Comparison of ENCODE assay signal across 8 cellular contexts in the genomic region with DNA sequence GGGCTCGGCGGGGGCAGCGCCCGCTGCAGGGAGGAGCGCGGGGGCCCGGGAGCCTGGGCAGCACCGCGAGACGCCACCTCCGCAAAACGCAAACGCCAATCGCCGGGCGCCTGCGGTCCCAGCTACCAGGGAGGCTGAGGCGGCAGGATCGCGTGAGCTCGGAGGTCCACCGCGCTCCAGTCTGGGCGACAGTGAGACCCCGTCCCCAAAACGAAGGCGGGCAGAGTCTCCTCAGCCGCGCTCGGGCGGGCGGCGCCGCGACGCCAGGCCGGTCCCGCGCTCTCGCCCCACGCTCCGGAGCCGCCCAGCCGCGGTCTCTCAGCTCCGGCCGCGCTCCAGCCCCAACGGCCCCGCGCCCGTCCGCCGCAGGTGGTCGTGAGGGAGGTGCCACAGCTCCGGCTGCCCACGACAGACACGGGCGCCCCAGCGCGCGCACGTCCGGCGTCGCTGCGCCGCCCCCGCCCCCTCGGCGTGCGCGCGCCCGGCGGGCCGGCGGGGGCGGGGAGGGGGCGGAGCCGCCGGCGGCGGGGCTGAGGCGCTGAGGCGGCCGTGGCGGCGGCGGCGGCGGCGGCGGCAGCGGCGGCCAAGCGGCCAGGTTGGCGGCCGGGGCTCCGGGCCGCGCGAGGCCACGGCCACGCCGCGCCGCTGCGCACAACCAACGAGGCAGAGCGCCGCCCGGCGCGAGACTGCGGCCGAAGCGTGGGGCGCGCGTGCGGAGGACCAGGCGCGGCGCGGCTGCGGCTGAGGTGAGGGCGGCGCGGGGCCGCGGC. TPM values are rescaled to one million over a fixed set of nuclear protein-coding genes. Genes with fewer than 3 reads are reported as not detected.
A peak's percentile ranks its signal among the peaks of the same experiment; 100 is the strongest.
DNase-seq lines count a peak whose midpoint lies in the region; ATAC-seq and TF ChIP-seq lines count a peak whose summit lies in the region.

A gene with protein sequence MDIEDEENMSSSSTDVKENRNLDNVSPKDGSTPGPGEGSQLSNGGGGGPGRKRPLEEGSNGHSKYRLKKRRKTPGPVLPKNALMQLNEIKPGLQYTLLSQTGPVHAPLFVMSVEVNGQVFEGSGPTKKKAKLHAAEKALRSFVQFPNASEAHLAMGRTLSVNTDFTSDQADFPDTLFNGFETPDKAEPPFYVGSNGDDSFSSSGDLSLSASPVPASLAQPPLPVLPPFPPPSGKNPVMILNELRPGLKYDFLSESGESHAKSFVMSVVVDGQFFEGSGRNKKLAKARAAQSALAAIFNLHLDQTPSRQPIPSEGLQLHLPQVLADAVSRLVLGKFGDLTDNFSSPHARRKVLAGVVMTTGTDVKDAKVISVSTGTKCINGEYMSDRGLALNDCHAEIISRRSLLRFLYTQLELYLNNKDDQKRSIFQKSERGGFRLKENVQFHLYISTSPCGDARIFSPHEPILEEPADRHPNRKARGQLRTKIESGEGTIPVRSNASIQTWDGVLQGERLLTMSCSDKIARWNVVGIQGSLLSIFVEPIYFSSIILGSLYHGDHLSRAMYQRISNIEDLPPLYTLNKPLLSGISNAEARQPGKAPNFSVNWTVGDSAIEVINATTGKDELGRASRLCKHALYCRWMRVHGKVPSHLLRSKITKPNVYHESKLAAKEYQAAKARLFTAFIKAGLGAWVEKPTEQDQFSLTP (plus strand): TSS at position 533 of the 770 bp plus-strand sequence. CDS start 97,077 bp downstream, outside the sequence.

- no peak for TF ChIP-seq CTCF in lower leg skin (IDR thresholded peaks at IDR 0.05)

- POLR2A ChIA-PET in activated CD4-positive, alpha-beta memory T cell treated with anti-CD3 and anti-CD28 coated beads for 36 hours (lab: Charles Lee), result interaction anchor here (0.6 to 1.4 kb wide), 4 partner anchors 13 to 64 kb away, joined by 3 read pairs; no protein-coding TSS in a partner anchor

- peaks cover 43% of the 10 kb centered on the region for H3K4me1 Mint-ChIP-seq in activated CD4-positive, alpha-beta memory T cell treated with anti-CD3 and anti-CD28 coated beads for 36 hours (ENCODE audit: low read depth)

- H3K27ac Mint-ChIP-seq in activated CD4-positive, alpha-beta memory T cell treated with anti-CD3 and anti-CD28 coated beads for 36 hours, result peak within 1 kb of the TSS; percentile 75

- H3K27me3 Mint-ChIP-seq in activated CD4-positive, alpha-beta memory T cell treated with anti-CD3 and anti-CD28 coated beads for 36 hours, result no peaks in the 10 kb centered on the region

- intact Hi-C loops in activated CD4-positive, alpha-beta memory T cell treated with anti-CD3 and anti-CD28 coated beads for 36 hours (cut with micrococcal nuclease), result no loop called here
- intact Hi-C loops in lower leg skin (cut with DNase I; ENCODE audit: low total_unique reads), result loop anchor here (10.0 kb wide), 1 partner anchor 51 kb away; no protein-coding TSS in a partner anchor

- no peak for ATAC-seq in HG03097 (IDR thresholded peaks at IDR 0.05; ENCODE audit: low FRiP score, unreplicated experiment)

- H3K36me3 Mint-ChIP-seq in activated CD4-positive, alpha-beta memory T cell treated with anti-CD3 and anti-CD28 coated beads for 36 hours, result no peaks in the 10 kb centered on the region

- CTCF ChIA-PET in activated CD4-positive, alpha-beta memory T cell treated with anti-CD3 and anti-CD28 coated beads for 36 hours (lab: Charles Lee), result interaction anchor here (1.1 to 1.6 kb wide), 3 partner anchors 54 to 124 kb away, joined by 3 to 10 read pairs (median 8); no protein-coding TSS in a partner anchor

- TF ChIP-seq POLR2A in lower leg skin (IDR thresholded peaks at IDR 0.05), result no peak

- H3K9me3 Mint-ChIP-seq in activated CD4-positive, alpha-beta memory T cell treated with anti-CD3 and anti-CD28 coated beads for 36 hours, result no peaks in the 10 kb centered on the region

- WGBS in lower leg skin, 2 donors, result 0 to 1% methylated on average over 10 to 24 of the region's 132 CpGs

- DNase-seq in ELF-1 (ENCODE audit: low read depth, low spot score) (peak; percentile 74), HCEC 1CT (peak; percentile 61), NCI-H2196 treated with DMSO at 0.1 percent for 48 hours (lab: John Stamatoyannopoulos, UW; ENCODE audit: unreplicated experiment) (peak; percentile 26), ecto neural progenitor cell (ENCODE audit: low spot score) (peak; percentile 89), lower leg skin (ENCODE audit: low spot score in 2 of 2) (peak in 1 of 2 donors; percentile 88)
- peak; percentile 64 for DNase-seq in activated CD4-positive, alpha-beta memory T cell treated with anti-CD3 and anti-CD28 coated beads for 36 hours
- peak in 2 of 3 donors; percentile 32 to 60 for DNase-seq in stimulated activated CD4-positive, alpha-beta T cell treated with anti-CD3 and anti-CD28 coated beads, TNF-alpha, amount 100 ng/mL, for 1 hour (ENCODE audit: low read depth in 3 of 3, low spot score in 1 of 3)

- H3K4me3 ChIP-seq in lower leg skin (ENCODE audit: low read depth, poor library complexity, severe bottlenecking), result peak within 1 kb of the TSS; percentile 90

- peak within 1 kb of the TSS; percentile 84 for H3K4me3 Mint-ChIP-seq in activated CD4-positive, alpha-beta memory T cell treated with anti-CD3 and anti-CD28 coated beads for 36 hours

RNA-seq across cellular contexts. Expression of the gene that starts here (rescaled TPM):
- 10 to 100 TPM; 37.6 to 40.6 TPM for total RNA-seq in activated CD4-positive, alpha-beta memory T cell treated with anti-CD3 and anti-CD28 coated beads for 36 hours
- 10 to 100 TPM; 14.6 to 21.9 (median 16.6) TPM for total RNA-seq in lower leg skin
